1 cellular context compared by ENCODE assay signal in genomic region chr5:81924467-81924866, GRCh38.
TF ChIP-seq lines count a peak whose summit lies in the region.

No MANE protein-coding gene starts in this region.

TF ChIP-seq in K562, 482 proteins besides CTCF, POLR2A, EP300 and RAD21 (continued from another document):
- TF ChIP-seq RNF219 (CRISPR knock-in tag; IDR thresholded peaks at IDR 0.05) (no peak), NCOA4 (IDR thresholded peaks at IDR 0.05; ENCODE audit: partially characterized antibody) (no peak), MAZ (CRISPR knock-in tag; conservative IDR thresholded peaks at IDR 0.05 in 1 of 2, IDR thresholded peaks at IDR 0.05 in 1 of 2) (no peak), TRIM24 (IDR thresholded peaks at IDR 0.05) (no peak), ARNT (IDR thresholded peaks at IDR 0.05) (no peak), CTCFL (IDR thresholded peaks at IDR 0.05; ENCODE audit: borderline replicate concordance, insufficient read depth, low read depth, low read length, poor library complexity, severe bottlenecking) (no peak), MCM7 (IDR thresholded peaks at IDR 0.05) (no peak), E4F1 (CRISPR knock-in tag; IDR thresholded peaks at IDR 0.05; ENCODE audit: borderline replicate concordance) (no peak)
